In genomic region chrX:11408111-11408405, GRCh38 we compare ENCODE assay signal across 31 cellular contexts.
"Had no signal": no experiment of that assay in that cellular context is flagged by ENCODE, and none has a peak within 500 bp of the region (broad histone marks: within the 10 kb centered on the region; RNA-seq: fewer than 3 reads in every experiment).

No MANE protein-coding gene starts in this region.

- H3K27me3 Mint-ChIP-seq: activated B cell treated with CpG ODN at 0.5 μM for 24 hours; activated CD8-positive, alpha-beta T cell treated with anti-CD3 and anti-CD28 coated beads for 36 hours; activated naive CD8-positive, alpha-beta T cell; activated T-helper 17 cell treated with anti-CD3 and anti-CD28 coated beads, Interleukin-2, amount 50 U/mL, for 72 hours; effector memory CD8-positive, alpha-beta T cell; T-helper 17 cell had no signal

- DNase-seq: activated B cell treated with CpG ODN at 0.5 μM for 24 hours; activated CD4-positive, alpha-beta T cell treated with anti-CD3 and anti-CD28 coated beads for 48 hours; activated CD4-positive, alpha-beta T cell treated with anti-CD3 and anti-CD28 coated beads, Interleukin-2, amount 50 U/mL, for 1 hour; activated CD4-positive, alpha-beta T cell treated with anti-CD3 and anti-CD28 coated beads, Interleukin-2, amount 50 U/mL, for 48 hours; activated CD8-positive, alpha-beta memory T cell treated with anti-CD3 and anti-CD28 coated beads for 24 hours; activated CD8-positive, alpha-beta T cell treated with anti-CD3 and anti-CD28 coated beads for 36 hours; activated effector memory CD4-positive, alpha-beta T cell treated with Interleukin-2 at 50 U/mL for 16 hours; activated gamma-delta T cell treated with Interleukin-2 at 50 U/mL for 16 hours; activated naive CD4-positive, alpha-beta T cell treated with anti-CD3 and anti-CD28 coated beads, Interleukin-2, amount 50 U/mL, for 16 hours; activated naive CD4-positive, alpha-beta T cell treated with Interleukin-2 at 50 U/mL for 16 hours; activated T-cell treated with anti-CD3 and anti-CD28 coated beads, Interleukin-2, amount 50 U/mL, for 4 hours; amniotic stem cell; anterior cingulate cortex; body of pancreas; caudate nucleus; cortex of kidney; dermis blood vessel endothelial cell; effector CD4-positive, alpha-beta T cell; effector memory CD8-positive, alpha-beta T cell; foreskin fibroblast; glutamatergic neuron; heart left ventricle; T-helper 1 cell; T-helper 17 cell; T1000; WERI-Rb-1 had no signal

- H3K27ac Mint-ChIP-seq: activated B cell treated with CpG ODN at 0.5 μM for 24 hours; activated CD8-positive, alpha-beta T cell treated with anti-CD3 and anti-CD28 coated beads for 36 hours; activated naive CD8-positive, alpha-beta T cell; activated T-helper 17 cell treated with anti-CD3 and anti-CD28 coated beads, Interleukin-2, amount 50 U/mL, for 72 hours; effector memory CD8-positive, alpha-beta T cell; T-helper 17 cell; T-helper 2 cell treated with Interferon-gamma antibody and Interleukin-4, amounts not matched to agents 5 μg/mL and 100 μg/mL, for 36 hours had no signal

- H3K4me1 Mint-ChIP-seq: activated T-helper 17 cell treated with anti-CD3 and anti-CD28 coated beads, Interleukin-2, amount 50 U/mL, for 72 hours; T-helper 17 cell had no signal

- H3K4me3 Mint-ChIP-seq: activated B cell treated with CpG ODN at 0.5 μM for 24 hours; activated CD8-positive, alpha-beta T cell treated with anti-CD3 and anti-CD28 coated beads for 36 hours; activated naive CD8-positive, alpha-beta T cell; activated T-cell treated with anti-CD3 and anti-CD28 coated beads, Interleukin-2, amount 50 U/mL, for 4 hours; activated T-helper 17 cell treated with anti-CD3 and anti-CD28 coated beads, Interleukin-2, amount 50 U/mL, for 72 hours; effector memory CD8-positive, alpha-beta T cell; T-helper 17 cell; T-helper 2 cell treated with Interferon-gamma antibody and Interleukin-4, amounts not matched to agents 5 μg/mL and 100 μg/mL, for 36 hours had no signal

- H3K27me3 ChIP-seq: body of pancreas, heart left ventricle had no signal

- H3K27ac ChIP-seq: body of pancreas, heart left ventricle, WERI-Rb-1 had no signal

- H3K36me3 ChIP-seq: heart left ventricle, WERI-Rb-1 had no signal

- H3K36me3 Mint-ChIP-seq: activated naive CD8-positive, alpha-beta T cell had no signal

- H3K4me3 ChIP-seq: body of pancreas, heart left ventricle had no signal

- FAIRE-seq: frontal cortex had no signal

- H3K9me3 ChIP-seq: body of pancreas, heart left ventricle had no signal

- H3K4me1 ChIP-seq: body of pancreas had no signal

- H3K9me3 Mint-ChIP-seq: activated B cell treated with CpG ODN at 0.5 μM for 24 hours; activated CD8-positive, alpha-beta T cell treated with anti-CD3 and anti-CD28 coated beads for 36 hours; activated T-cell treated with anti-CD3 and anti-CD28 coated beads, Interleukin-2, amount 50 U/mL, for 4 hours; activated T-helper 17 cell treated with anti-CD3 and anti-CD28 coated beads, Interleukin-2, amount 50 U/mL, for 72 hours; effector memory CD8-positive, alpha-beta T cell; T-helper 2 cell treated with Interferon-gamma antibody and Interleukin-4, amounts not matched to agents 5 μg/mL and 100 μg/mL, for 36 hours had no signal

- ATAC-seq: activated CD4-positive, CD25-positive, alpha-beta regulatory T cell treated with anti-CD3 and anti-CD28 coated beads, Interleukin-2, amount 50 U/mL, for 24 hours; activated CD8-positive, alpha-beta T cell treated with anti-CD3 and anti-CD28 coated beads for 36 hours; activated T-cell treated with anti-CD3 and anti-CD28 coated beads, Interleukin-2, amount 50 U/mL, for 4 hours; activated T-helper 17 cell treated with anti-CD3 and anti-CD28 coated beads, Interleukin-2, amount 50 U/mL, for 72 hours; body of pancreas; effector memory CD8-positive, alpha-beta T cell; heart left ventricle; T-helper 17 cell had no signal
